Comparison of ENCODE assay signal across 1 cellular context in the genomic region with DNA sequence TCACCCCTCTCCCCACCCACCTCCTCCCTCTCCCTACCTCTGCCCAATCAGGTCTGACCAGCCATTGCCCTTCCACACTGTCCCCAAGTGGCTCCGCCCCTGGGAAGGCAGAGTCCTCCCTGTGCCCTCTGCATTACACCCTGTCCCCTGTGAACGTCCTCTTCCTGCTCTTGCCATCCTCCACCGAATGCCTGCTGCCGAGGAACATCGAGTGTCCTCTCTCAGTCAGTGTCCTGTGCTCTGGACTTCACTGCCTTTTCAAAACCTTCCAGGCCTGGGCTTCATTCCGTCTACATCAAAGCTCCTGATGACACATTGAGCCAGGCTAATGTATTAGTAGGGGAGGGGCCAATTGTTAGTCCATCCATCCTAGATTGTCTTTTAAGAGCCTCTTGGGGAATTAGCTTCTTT.
TF ChIP-seq lines count a peak whose summit lies in the region.

No MANE protein-coding gene starts in this region.

TF ChIP-seq in GM12878, 131 proteins besides CTCF, POLR2A, EP300 and RAD21:
- TF ChIP-seq, protein P1, sequence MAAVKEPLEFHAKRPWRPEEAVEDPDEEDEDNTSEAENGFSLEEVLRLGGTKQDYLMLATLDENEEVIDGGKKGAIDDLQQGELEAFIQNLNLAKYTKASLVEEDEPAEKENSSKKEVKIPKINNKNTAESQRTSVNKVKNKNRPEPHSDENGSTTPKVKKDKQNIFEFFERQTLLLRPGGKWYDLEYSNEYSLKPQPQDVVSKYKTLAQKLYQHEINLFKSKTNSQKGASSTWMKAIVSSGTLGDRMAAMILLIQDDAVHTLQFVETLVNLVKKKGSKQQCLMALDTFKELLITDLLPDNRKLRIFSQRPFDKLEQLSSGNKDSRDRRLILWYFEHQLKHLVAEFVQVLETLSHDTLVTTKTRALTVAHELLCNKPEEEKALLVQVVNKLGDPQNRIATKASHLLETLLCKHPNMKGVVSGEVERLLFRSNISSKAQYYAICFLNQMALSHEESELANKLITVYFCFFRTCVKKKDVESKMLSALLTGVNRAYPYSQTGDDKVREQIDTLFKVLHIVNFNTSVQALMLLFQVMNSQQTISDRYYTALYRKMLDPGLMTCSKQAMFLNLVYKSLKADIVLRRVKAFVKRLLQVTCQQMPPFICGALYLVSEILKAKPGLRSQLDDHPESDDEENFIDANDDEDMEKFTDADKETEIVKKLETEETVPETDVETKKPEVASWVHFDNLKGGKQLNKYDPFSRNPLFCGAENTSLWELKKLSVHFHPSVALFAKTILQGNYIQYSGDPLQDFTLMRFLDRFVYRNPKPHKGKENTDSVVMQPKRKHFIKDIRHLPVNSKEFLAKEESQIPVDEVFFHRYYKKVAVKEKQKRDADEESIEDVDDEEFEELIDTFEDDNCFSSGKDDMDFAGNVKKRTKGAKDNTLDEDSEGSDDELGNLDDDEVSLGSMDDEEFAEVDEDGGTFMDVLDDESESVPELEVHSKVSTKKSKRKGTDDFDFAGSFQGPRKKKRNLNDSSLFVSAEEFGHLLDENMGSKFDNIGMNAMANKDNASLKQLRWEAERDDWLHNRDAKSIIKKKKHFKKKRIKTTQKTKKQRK (IDR thresholded peaks at IDR 0.05; ENCODE audit: low read depth, low read length) = no peak
- no peak for TF ChIP-seq IRF4 (IDR thresholded peaks at IDR 0.05; ENCODE audit: low read depth, low read length)
- TF ChIP-seq, protein P2, sequence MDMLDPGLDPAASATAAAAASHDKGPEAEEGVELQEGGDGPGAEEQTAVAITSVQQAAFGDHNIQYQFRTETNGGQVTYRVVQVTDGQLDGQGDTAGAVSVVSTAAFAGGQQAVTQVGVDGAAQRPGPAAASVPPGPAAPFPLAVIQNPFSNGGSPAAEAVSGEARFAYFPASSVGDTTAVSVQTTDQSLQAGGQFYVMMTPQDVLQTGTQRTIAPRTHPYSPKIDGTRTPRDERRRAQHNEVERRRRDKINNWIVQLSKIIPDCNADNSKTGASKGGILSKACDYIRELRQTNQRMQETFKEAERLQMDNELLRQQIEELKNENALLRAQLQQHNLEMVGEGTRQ (IDR thresholded peaks at IDR 0.05; ENCODE audit: borderline replicate concordance, low read depth, low read length) = no peak
